Comparison of ENCODE assay signal across 8 cellular contexts in the genomic region with DNA sequence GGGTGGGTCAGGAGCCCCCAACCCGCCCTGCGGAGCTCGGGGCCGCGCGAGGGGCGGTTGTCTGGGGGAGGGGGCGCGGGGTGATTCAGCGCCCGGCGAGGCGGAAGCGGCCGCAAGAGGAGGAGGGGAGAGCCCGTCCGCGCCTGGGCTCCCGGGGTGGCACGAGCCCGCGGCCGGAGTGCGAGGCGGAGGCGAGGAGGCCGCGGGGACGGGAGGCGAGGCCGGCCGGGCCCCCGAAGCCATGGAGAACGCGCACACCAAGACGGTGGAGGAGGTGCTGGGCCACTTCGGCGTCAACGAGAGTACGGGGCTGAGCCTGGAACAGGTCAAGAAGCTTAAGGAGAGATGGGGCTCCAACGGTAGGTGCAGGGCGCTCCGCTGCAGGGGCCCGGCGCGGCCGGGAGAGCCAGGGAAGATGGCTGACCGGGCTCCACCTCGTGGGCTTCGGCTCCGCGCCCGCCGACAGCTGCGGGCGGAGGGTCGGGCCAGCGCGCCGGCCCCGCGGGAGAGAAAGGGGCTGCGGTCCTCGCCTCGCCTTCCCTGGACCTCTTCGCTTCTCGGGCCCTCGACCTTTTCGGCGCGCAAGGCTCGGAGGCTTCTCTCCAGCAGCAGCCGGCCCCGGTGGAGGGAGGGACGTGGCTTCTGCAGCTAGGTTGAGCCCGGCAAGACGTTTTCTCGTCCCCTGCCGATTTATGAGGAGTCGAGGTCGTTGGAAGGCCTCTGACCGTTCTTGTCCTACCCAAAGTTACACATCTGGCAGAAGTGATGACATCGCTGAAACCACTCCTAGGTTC.
DNase-seq lines count a peak whose midpoint lies in the region; ATAC-seq lines count a peak whose summit lies in the region.

No MANE protein-coding gene starts in this region.

- H3K27me3 Mint-ChIP-seq in effector memory CD8-positive, alpha-beta T cell: no peaks in the 10 kb centered on the region

- peaks cover 31 to 50% of the 10 kb centered on the region in 2 donors for H3K4me1 Mint-ChIP-seq in effector memory CD8-positive, alpha-beta T cell (ENCODE audit: low read depth in 2 of 2)

- H3K36me3 Mint-ChIP-seq in effector memory CD8-positive, alpha-beta T cell (ENCODE audit: insufficient read depth): peaks cover 29% of the 10 kb centered on the region

- DNase-seq in NK-92 treated with Interleukin-12 subunit alpha and Interleukin-12 subunit beta, amount 100 ng/mL, for 24 hours (lab: John Stamatoyannopoulos, UW): peak; percentile 76
- DNase-seq in NK-92 (lab: John Stamatoyannopoulos, UW; ENCODE audit: unreplicated experiment) (no peak), NCI-H2227 (lab: John Stamatoyannopoulos, UW; ENCODE audit: unreplicated experiment) (peak; percentile 75), midbrain (lab: John Stamatoyannopoulos, UW) (peak; percentile 41)
- DNase-seq in activated CD8-positive, alpha-beta memory T cell treated with anti-CD3 and anti-CD28 coated beads for 1 hour (ENCODE audit: extremely low read depth in 1 of 2, low read depth in 1 of 2): peak; percentile 6 to 25
- DNase-seq in effector memory CD8-positive, alpha-beta T cell: peak; percentile 16 to 35 (median 28)
- peak; percentile 22 to 30 for DNase-seq in stimulated activated CD8-positive, alpha-beta memory T cell treated with anti-CD3 and anti-CD28 coated beads, Interleukin-2, amount 100 ng/mL, for 48 hours (ENCODE audit: low read depth in 2 of 2)

- ATAC-seq in HG02763 (IDR thresholded peaks at IDR 0.05; ENCODE audit: unreplicated experiment): peak; percentile 43
- ATAC-seq in effector memory CD8-positive, alpha-beta T cell (replicated peaks): peak; percentile 18

- H3K9me3 Mint-ChIP-seq in effector memory CD8-positive, alpha-beta T cell: no peaks in the 10 kb centered on the region

- peak overlapping the region; percentile 23 to 97 for H3K27ac Mint-ChIP-seq in effector memory CD8-positive, alpha-beta T cell

- H3K4me3 Mint-ChIP-seq in effector memory CD8-positive, alpha-beta T cell: peak overlapping the region; percentile 94 to 95
